In genomic region chr3:30620402-30621360, GRCh38 we compare ENCODE assay signal across 13 cellular contexts. TPM values are rescaled to one million over a fixed set of nuclear protein-coding genes. Genes with fewer than 3 reads are reported as not detected.
DNase-seq lines count a peak whose midpoint lies in the region; ATAC-seq and TF ChIP-seq lines count a peak whose summit lies in the region.
"Had no signal": no experiment of that assay in that cellular context is flagged by ENCODE, and none has a peak within 500 bp of the region (broad histone marks: within the 10 kb centered on the region; RNA-seq: fewer than 3 reads in every experiment).

No MANE protein-coding gene starts in this region.

- H3K27ac Mint-ChIP-seq in activated naive CD8-positive, alpha-beta T cell: peak overlapping the region; percentile 96
- H3K27ac Mint-ChIP-seq: type B pancreatic cell had no signal

- no peaks in the 10 kb centered on the region for H3K9me3 ChIP-seq in HCT116 (ENCODE audit: control insufficient read depth in 1 of 2, insufficient read depth in 1 of 2, low read depth in 1 of 2, low read length in 2 of 2)
- H3K9me3 ChIP-seq in smooth muscle cell (replicated peaks; ENCODE audit: low read depth): no peaks in the 10 kb centered on the region

- intact Hi-C loops in HCT116 (cut with micrococcal nuclease): loop anchor here (10.0 kb wide), 1 partner anchor 576 kb away; no protein-coding TSS in a partner anchor

- peak overlapping the region; percentile 41 for H3K9ac ChIP-seq in HCT116 (ENCODE audit: low read length)
- no peak overlapping the region for H3K9ac ChIP-seq in smooth muscle cell (ENCODE audit: low read depth)

- no peaks in the 10 kb centered on the region for H3K27me3 Mint-ChIP-seq in activated naive CD8-positive, alpha-beta T cell
- H3K27me3 Mint-ChIP-seq: type B pancreatic cell had no signal

- no peaks in the 10 kb centered on the region for H3K9me3 Mint-ChIP-seq in activated naive CD8-positive, alpha-beta T cell (ENCODE audit: low read depth)

- POLR2A ChIA-PET in HCT116 (lab: Charles Lee): interaction anchor here (0.7 to 1.7 kb wide), 2 partner anchors 14 to 512 kb away, joined by 3 to 4 read pairs; partner anchors contain the start of gene TGFBR2

- CTCF ChIA-PET in HCT116 (lab: Charles Lee): no interaction called here

- H3K27me3 ChIP-seq in HCT116 (ENCODE audit: insufficient read depth, low read length): no peaks in the 10 kb centered on the region
- H3K27me3 ChIP-seq in smooth muscle cell (ENCODE audit: low read depth): no peaks in the 10 kb centered on the region
- H3K27me3 ChIP-seq: foreskin keratinocyte had no signal

- TF ChIP-seq RAD21 in HCT116 (IDR thresholded peaks at IDR 0.05; ENCODE audit: low read depth): 0 out of 2 replicates have a peak, but pooled peaks have one; percentile 2

- H3K9me2 ChIP-seq in HCT116 (ENCODE audit: insufficient read depth): no peaks in the 10 kb centered on the region

- H3K36me3 Mint-ChIP-seq in activated naive CD8-positive, alpha-beta T cell: peaks cover 37% of the 10 kb centered on the region

- no peak for TF ChIP-seq POLR2A in HCT116 (IDR thresholded peaks at IDR 0.05; ENCODE audit: borderline replicate concordance, extremely low read depth, insufficient read depth, insufficient read length)

- no TSS peak for BruUV-seq in HCT116 (replicated peaks; lab: Mats Ljungman, UMichigan)

- H2AFZ ChIP-seq in HCT116 (ENCODE audit: low read depth, low read length, poor library complexity, severe bottlenecking): no peak overlapping the region
- no peak overlapping the region for H2AFZ ChIP-seq in smooth muscle cell (ENCODE audit: low read depth)

- H3K4me3 ChIP-seq in HCT116 (replicated peaks in 1 of 2; ENCODE audit: low read depth in 1 of 2, low read length in 2 of 2) (0 out of 4 replicates have a peak overlapping the region, but pooled peaks of 1 of the 2 experiments have one; percentile 1), smooth muscle cell (no peak overlapping the region)

- H3K79me2 ChIP-seq in HCT116 (ENCODE audit: insufficient read depth, low read length) (peaks cover 100% of the 10 kb centered on the region), smooth muscle cell (ENCODE audit: low read depth) (peaks cover 92% of the 10 kb centered on the region)

- H3K4me1 ChIP-seq in HCT116 (ENCODE audit: control insufficient read depth in 1 of 2, insufficient read depth in 2 of 2, low read length in 2 of 2): peaks cover 98 to 99% of the 10 kb centered on the region in 2 experiments
- peaks cover 13% of the 10 kb centered on the region for H3K4me1 ChIP-seq in smooth muscle cell (ENCODE audit: low read depth)

- 82% methylated on average over 4 of the region's 4 CpGs for WGBS in smooth muscle cell (ENCODE audit: low lambda C conversion rate)

- peaks cover 4% of the 10 kb centered on the region; the same call in 1 of the 2 replicates for H4K20me1 ChIP-seq in HCT116 (ENCODE audit: insufficient read depth)
- H4K20me1 ChIP-seq in smooth muscle cell (ENCODE audit: low read depth): peaks cover 58% of the 10 kb centered on the region

- peak; percentile 50 for DNase-seq in activated CD4-positive, alpha-beta T cell treated with anti-CD3 and anti-CD28 coated beads for 48 hours
- DNase-seq in activated CD4-positive, alpha-beta T cell treated with anti-CD3 and anti-CD28 coated beads, Interleukin-2, amount 50 U/mL, for 48 hours: no peak
- no peak for DNase-seq in HCT116 (ENCODE audit: low read depth, low spot score)
- no peak for DNase-seq in smooth muscle cell (lab: John Stamatoyannopoulos, UW; ENCODE audit: unreplicated experiment)
- DNase-seq in NOMO-1 (lab: John Stamatoyannopoulos, UW; ENCODE audit: unreplicated experiment in 2 of 2): no peak
- DNase-seq: aorta, foreskin keratinocyte, NCI-H2081 treated with DMSO at 0.1 percent for 48 hours, retina had no signal

- peaks cover 16% of the 10 kb centered on the region for H3F3A ChIP-seq in smooth muscle cell (ENCODE audit: low read depth)

- H3K4me1 Mint-ChIP-seq in activated naive CD8-positive, alpha-beta T cell (ENCODE audit: low read depth): peaks cover 93% of the 10 kb centered on the region

- TF ChIP-seq CTCF in HCT116 (IDR thresholded peaks at IDR 0.05 in 2 of 3, conservative IDR thresholded peaks at IDR 0.05 in 1 of 3; ENCODE audit: borderline replicate concordance in 1 of 3, insufficient read depth in 1 of 3, low read depth in 2 of 3, low read length in 2 of 3) (no peak), smooth muscle cell (IDR thresholded peaks at IDR 0.05; ENCODE audit: borderline replicate concordance, insufficient read depth, poor library complexity, severe bottlenecking) (no peak)

- H3K36me3 ChIP-seq in HCT116 (ENCODE audit: control insufficient read depth in 1 of 2, insufficient read depth in 2 of 2, low read length in 2 of 2): peaks cover 2 to 5% of the 10 kb centered on the region in 2 experiments; a peak in 1 of 4 replicates
- H3K36me3 ChIP-seq in smooth muscle cell (ENCODE audit: low read depth): no peaks in the 10 kb centered on the region

- H3K27ac ChIP-seq in HCT116 (ENCODE audit: low read depth, low read length) (peak overlapping the region; percentile 95), smooth muscle cell (ENCODE audit: low read depth) (peak overlapping the region; percentile 32)
- H3K27ac ChIP-seq: foreskin keratinocyte had no signal

- ATAC-seq in HCT116 (peak; percentile 34), HG02610 (IDR thresholded peaks at IDR 0.05; ENCODE audit: unreplicated experiment) (no peak), HG03342 (IDR thresholded peaks at IDR 0.05; ENCODE audit: unreplicated experiment) (no peak)
- ATAC-seq: foreskin keratinocyte had no signal

- H3K4me2 ChIP-seq in HCT116 (ENCODE audit: low read length) (peak overlapping the region; percentile 60), smooth muscle cell (peak overlapping the region; percentile 56)

- peak overlapping the region; percentile 82 for H3K4me3 Mint-ChIP-seq in activated naive CD8-positive, alpha-beta T cell
- H3K4me3 Mint-ChIP-seq: type B pancreatic cell had no signal

- RAD21 ChIA-PET in HCT116 (lab: Charles Lee; ENCODE audit: low non-redundant PET in 1 of 2, low total read pairs in 2 of 2, uncharacterized antibody in 2 of 2, unreplicated experiment in 2 of 2): no interaction called here

TF ChIP-seq in HCT116, 20 proteins besides CTCF, POLR2A, EP300 and RAD21:
- 0 out of 2 replicates have a peak, but pooled peaks have one; percentile 24 for TF ChIP-seq JUND (IDR thresholded peaks at IDR 0.05)
- TF ChIP-seq ZFX (IDR thresholded peaks at IDR 0.05): no peak
- TF ChIP-seq FOSL1 (IDR thresholded peaks at IDR 0.05; ENCODE audit: low read depth): peak; percentile 50; the same call in 1 of the 2 replicates

RNA-seq across cellular contexts. Expression of gene TGFBR2, which starts 14.3 kb away (rescaled TPM):
- total RNA-seq in HCT116 (2021; ENCODE audit: unreplicated experiment) (22.5 TPM), smooth muscle cell (53.7 and 60.9 TPM in 2 replicates)
- polyA plus RNA-seq in HCT116 (2012): 8.1 and 8.9 TPM in 2 replicates
- polyA plus RNA-seq in smooth muscle cell: 37.5 and 39.6 TPM in 2 replicates
